16 cellular contexts compared by ENCODE assay signal in genomic region chr2:217950401-217950871, GRCh38. TPM values are rescaled to one million over a fixed set of nuclear protein-coding genes. Genes with fewer than 3 reads are reported as not detected.
DNase-seq lines count a peak whose midpoint lies in the region; ATAC-seq, FAIRE-seq and TF ChIP-seq lines count a peak whose summit lies in the region.
"Had no signal": no experiment of that assay in that cellular context is flagged by ENCODE, and none has a peak within 500 bp of the region (broad histone marks: within the 10 kb centered on the region; RNA-seq: fewer than 3 reads in every experiment).

No MANE protein-coding gene starts in this region.

- H3K9ac ChIP-seq in H1 (replicated peaks in 1 of 4; ENCODE audit: extremely low read depth in 1 of 4, low read depth in 3 of 4, low read length in 3 of 4), result no peak overlapping the region
- H3K9ac ChIP-seq: BLaER1 treated with 17β-estradiol and CSF1 and Interleukin-3, amounts not matched to agents 10 nM and 100 nM; parathyroid adenoma had no signal

- peaks cover 0 to 2% of the 10 kb centered on the region in 2 experiments for H4K20me1 ChIP-seq in H1 (replicated peaks in 1 of 2; ENCODE audit: control insufficient read depth in 1 of 2, insufficient read depth in 2 of 2, low read length in 2 of 2)

- no peak overlapping the region for H3K27ac Mint-ChIP-seq in activated T-helper 1 cell treated with anti-CD3 and anti-CD28 coated beads, Interleukin-12 subunit alpha, Interleukin-12 subunit beta, Interleukin-2, Interleukin-4 antibody, amounts not matched to agents 30 ng/mL and 10 ng/mL and 1 ng/mL, durations not matched to agents 14 hours and 24 hours and 36 hours
- H3K27ac Mint-ChIP-seq: T-helper 1 cell treated with Interleukin-12 subunit alpha and Interleukin-12 subunit beta and Interleukin-4 antibody, amounts not matched to agents 30 μg/mL and 1 μg/mL, for 36 hours had no signal

- H4K8ac ChIP-seq in H1 (ENCODE audit: extremely low read depth, insufficient read depth, low read length), result 0 out of 2 replicates have a peak overlapping the region, but pooled peaks have one; percentile 29

- H3K27me3 ChIP-seq in H1 (replicated peaks in 1 of 4; ENCODE audit: control insufficient read depth in 3 of 4, extremely low read depth in 1 of 4, insufficient read depth in 3 of 4, low read length in 3 of 4) (peaks cover 0 to 3% (median 0%) of the 10 kb centered on the region in 4 experiments; a peak in 1 of 7 replicates), right atrium auricular region (no peaks in the 10 kb centered on the region), prostate gland (replicated peaks; ENCODE audit: insufficient read depth) (no peaks in the 10 kb centered on the region), upper lobe of left lung (no peaks in the 10 kb centered on the region)
- H3K27me3 ChIP-seq: BLaER1 treated with 17β-estradiol and CSF1 and Interleukin-3, amounts not matched to agents 10 nM and 100 nM; MG63 had no signal

- no peaks in the 10 kb centered on the region; the same call in 1 of the 2 replicates for H3K23me2 ChIP-seq in H1 (ENCODE audit: low read depth, low read length)

- intact Hi-C loops in prostate gland (cut with DNase I), result no loop called here
- intact Hi-C loops in activated T-helper 1 cell treated with anti-CD3 and anti-CD28 coated beads, Interleukin-12 subunit alpha, Interleukin-12 subunit beta, Interleukin-2, Interleukin-4 antibody, amounts not matched to agents 30 ng/mL and 10 ng/mL and 1 ng/mL, durations not matched to agents 14 hours and 24 hours and 36 hours (cut with micrococcal nuclease), result no loop called here

- TF ChIP-seq CTCF in H1 (IDR thresholded peaks at IDR 0.05; ENCODE audit: control extremely low read depth in 1 of 3, insufficient read depth in 1 of 3, low read depth in 1 of 3, low read length in 3 of 3) (no peak), right atrium auricular region (IDR thresholded peaks at IDR 0.05) (no peak), prostate gland (IDR thresholded peaks at IDR 0.05) (no peak), upper lobe of left lung (IDR thresholded peaks at IDR 0.05) (no peak)

- H3K9me3 ChIP-seq in H1 (ENCODE audit: insufficient read depth in 2 of 2, low read depth in 1 of 2, low read length in 1 of 2), result no peaks in the 10 kb centered on the region
- H3K9me3 ChIP-seq in right atrium auricular region, result no peaks in the 10 kb centered on the region
- no peaks in the 10 kb centered on the region for H3K9me3 ChIP-seq in prostate gland
- H3K9me3 ChIP-seq in upper lobe of left lung, result no peaks in the 10 kb centered on the region
- H3K9me3 ChIP-seq: BLaER1 treated with 17β-estradiol and CSF1 and Interleukin-3, amounts not matched to agents 10 nM and 100 nM; MG63 had no signal

- H3K27ac ChIP-seq in H1 (ENCODE audit: low read depth, low read length), result no peak overlapping the region
- H3K27ac ChIP-seq in right atrium auricular region, result peak overlapping the region; percentile 11 to 87
- H3K27ac ChIP-seq in prostate gland, result peak overlapping the region; percentile 72 to 84
- H3K27ac ChIP-seq in upper lobe of left lung, result peak overlapping the region in 3 of 4 donors; percentile 70 to 80 (median 73)
- H3K27ac ChIP-seq: BLaER1 treated with 17β-estradiol and CSF1 and Interleukin-3, amounts not matched to agents 10 nM and 100 nM; epithelial cell of prostate; parathyroid adenoma had no signal

- H2BK20ac ChIP-seq in H1 (ENCODE audit: low read length), result no peak overlapping the region

- no peak overlapping the region for H4K5ac ChIP-seq in H1 (ENCODE audit: insufficient read length, low read depth, low read length)

- no peak overlapping the region for H3K4me3 Mint-ChIP-seq in activated T-helper 1 cell treated with anti-CD3 and anti-CD28 coated beads, Interleukin-12 subunit alpha, Interleukin-12 subunit beta, Interleukin-2, Interleukin-4 antibody, amounts not matched to agents 30 ng/mL and 10 ng/mL and 1 ng/mL, durations not matched to agents 14 hours and 24 hours and 36 hours
- H3K4me3 Mint-ChIP-seq: T-helper 1 cell treated with Interleukin-12 subunit alpha and Interleukin-12 subunit beta and Interleukin-4 antibody, amounts not matched to agents 30 μg/mL and 1 μg/mL, for 36 hours had no signal

- H3K4me2 ChIP-seq in H1 (ENCODE audit: insufficient read depth in 1 of 2, low read depth in 2 of 2, low read length in 2 of 2), result no peak overlapping the region

- DNase-seq in H1 (ENCODE audit: low read depth in 1 of 2, low spot score in 2 of 2) (no peak), right atrium auricular region (ENCODE audit: low spot score) (no peak), prostate gland (ENCODE audit: low spot score) (no peak), upper lobe of left lung (no peak), HPDE6-E6E7 (ENCODE audit: extremely low spot score) (no peak), hypothalamus (lab: John Stamatoyannopoulos, UW) (no peak)
- DNase-seq in activated T-helper 1 cell treated with anti-CD3 and anti-CD28 coated beads, Interleukin-12 subunit alpha, Interleukin-12 subunit beta, Interleukin-2, Interleukin-4 antibody, amounts not matched to agents 30 ng/mL and 10 ng/mL and 1 ng/mL, durations not matched to agents 14 hours and 24 hours and 36 hours (ENCODE audit: low spot score), result no peak
- DNase-seq: activated naive CD4-positive, alpha-beta T cell; DMS53; NCI-H1694 treated with DMSO at 0.1 percent for 48 hours; NCI-H345 had no signal

- no peaks in the 10 kb centered on the region for H3K36me3 ChIP-seq in H1 (ENCODE audit: control insufficient read depth in 2 of 4, insufficient read depth in 4 of 4, low read length in 3 of 4)
- H3K36me3 ChIP-seq in right atrium auricular region, result no peaks in the 10 kb centered on the region
- H3K36me3 ChIP-seq in prostate gland, result no peaks in the 10 kb centered on the region
- no peaks in the 10 kb centered on the region for H3K36me3 ChIP-seq in upper lobe of left lung

- CTCF ChIA-PET in H1 (lab: Charles Lee; ENCODE audit: partially characterized antibody), result interaction anchor here (0.7 to 22.2 kb wide), 20 partner anchors 10 to 165 kb away, joined by 3 to 480 read pairs (median 6); no protein-coding TSS in a partner anchor

- peak in 1 of 2 donors; percentile 42 for ATAC-seq in upper lobe of left lung (ENCODE audit: low FRiP score in 2 of 2)

- H3K4ac ChIP-seq in H1 (replicated peaks; ENCODE audit: insufficient read length, low read depth, low read length), result no peak overlapping the region

- no peaks in the 10 kb centered on the region for H3K79me2 ChIP-seq in H1 (ENCODE audit: control insufficient read depth in 1 of 2, insufficient read depth in 2 of 2, low read length in 2 of 2)

- no peak overlapping the region for H3K18ac ChIP-seq in H1 (ENCODE audit: extremely low read depth, low read length)

- H3K23ac ChIP-seq in H1 (ENCODE audit: insufficient read length), result no peak overlapping the region

- H3K4me1 Mint-ChIP-seq in activated T-helper 1 cell treated with anti-CD3 and anti-CD28 coated beads, Interleukin-12 subunit alpha, Interleukin-12 subunit beta, Interleukin-2, Interleukin-4 antibody, amounts not matched to agents 30 ng/mL and 10 ng/mL and 1 ng/mL, durations not matched to agents 14 hours and 24 hours and 36 hours (ENCODE audit: low read depth), result no peaks in the 10 kb centered on the region

- H2AK5ac ChIP-seq in H1 (ENCODE audit: low read depth, low read length), result no peak overlapping the region

- H3K4me1 ChIP-seq in H1 (replicated peaks in 1 of 4; ENCODE audit: control insufficient read depth in 3 of 4, insufficient read depth in 4 of 4, low read length in 3 of 4), result peaks cover 2 to 16% (median 5%) of the 10 kb centered on the region in 4 experiments; a peak in 6 of 7 replicates
- peaks cover 0 to 97% of the 10 kb centered on the region in 2 donors for H3K4me1 ChIP-seq in right atrium auricular region
- H3K4me1 ChIP-seq in prostate gland (replicated peaks), result peaks cover 14% of the 10 kb centered on the region
- peaks cover 50 to 74% (median 65%) of the 10 kb centered on the region in 4 donors for H3K4me1 ChIP-seq in upper lobe of left lung

- H2BK15ac ChIP-seq in H1 (ENCODE audit: low read length), result no peak overlapping the region

- no peaks in the 10 kb centered on the region for H3K36me3 Mint-ChIP-seq in activated T-helper 1 cell treated with anti-CD3 and anti-CD28 coated beads, Interleukin-12 subunit alpha, Interleukin-12 subunit beta, Interleukin-2, Interleukin-4 antibody, amounts not matched to agents 30 ng/mL and 10 ng/mL and 1 ng/mL, durations not matched to agents 14 hours and 24 hours and 36 hours (ENCODE audit: low read depth)

- H3K56ac ChIP-seq in H1 (replicated peaks; ENCODE audit: insufficient read length, low read depth, low read length), result no peak overlapping the region

- FAIRE-seq in H1 (lab: Jason Lieb, UNC), result no peak

- peak overlapping the region; percentile 38 for H4K91ac ChIP-seq in H1 (replicated peaks; ENCODE audit: insufficient read length, low read length)

- POLR2A ChIA-PET in H1 (lab: Charles Lee; ENCODE audit: partially characterized antibody), result interaction anchor here (0.7 to 3.3 kb wide), 3 partner anchors 11 to 15 kb away, joined by 3 to 9 read pairs (median 6); no protein-coding TSS in a partner anchor

- no peak overlapping the region for H2BK5ac ChIP-seq in H1 (ENCODE audit: low read depth, low read length)

- H3K27me3 Mint-ChIP-seq in activated T-helper 1 cell treated with anti-CD3 and anti-CD28 coated beads, Interleukin-12 subunit alpha, Interleukin-12 subunit beta, Interleukin-2, Interleukin-4 antibody, amounts not matched to agents 30 ng/mL and 10 ng/mL and 1 ng/mL, durations not matched to agents 14 hours and 24 hours and 36 hours (ENCODE audit: insufficient read depth), result peaks cover 4% of the 10 kb centered on the region

- no peaks in the 10 kb centered on the region for H3K9me3 Mint-ChIP-seq in activated T-helper 1 cell treated with anti-CD3 and anti-CD28 coated beads, Interleukin-12 subunit alpha, Interleukin-12 subunit beta, Interleukin-2, Interleukin-4 antibody, amounts not matched to agents 30 ng/mL and 10 ng/mL and 1 ng/mL, durations not matched to agents 14 hours and 24 hours and 36 hours
- H3K9me3 Mint-ChIP-seq: T-helper 1 cell treated with Interleukin-12 subunit alpha and Interleukin-12 subunit beta and Interleukin-4 antibody, amounts not matched to agents 30 μg/mL and 1 μg/mL, for 36 hours had no signal

- no peak overlapping the region for H2AFZ ChIP-seq in H1 (ENCODE audit: low read length)
- H2AFZ ChIP-seq: parathyroid adenoma had no signal

- WGBS in H1 (ENCODE audit: extremely low coverage in 1 of 2, insufficient coverage in 1 of 2, insufficient read length in 1 of 2, insufficient replicate concordance in 2 of 2, low coverage in 1 of 2, low lambda C conversion rate in 2 of 2, missing lambda C conversion rate in 1 of 2), 2 experiments, result 80% methylated on average over 9 of the region's 10 CpGs; no CpG with 5 or more reads in 1 of the 2 experiments
- WGBS in prostate gland, result 64% methylated on average over 10 of the region's 10 CpGs
- 79 to 80% methylated on average over 9 to 10 of the region's 10 CpGs for WGBS in upper lobe of left lung, 2 donors

- TF ChIP-seq RAD21 in H1 (IDR thresholded peaks at IDR 0.05 in 1 of 2, conservative IDR thresholded peaks at IDR 0.05 in 1 of 2; ENCODE audit: low read depth in 2 of 2, low read length in 2 of 2), result no peak

- TF ChIP-seq POLR2A in H1 (IDR thresholded peaks at IDR 0.05; ENCODE audit: control extremely low read depth in 1 of 2, low read depth in 2 of 2, low read length in 2 of 2) (no peak), prostate gland (IDR thresholded peaks at IDR 0.05) (no peak), upper lobe of left lung (IDR thresholded peaks at IDR 0.05) (no peak)

- no peak overlapping the region for H2BK120ac ChIP-seq in H1 (replicated peaks; ENCODE audit: low read depth, low read length)

- H3K4me3 ChIP-seq in H1 (ENCODE audit: extremely low read depth in 1 of 4, insufficient read depth in 2 of 4, low read depth in 3 of 4, low read length in 4 of 4) (no peak overlapping the region), right atrium auricular region (no peak overlapping the region), prostate gland (no peak overlapping the region), upper lobe of left lung (no peak overlapping the region)
- H3K4me3 ChIP-seq: BLaER1 treated with 17β-estradiol and CSF1 and Interleukin-3, amounts not matched to agents 10 nM and 100 nM; MG63 had no signal

- no peak for TF ChIP-seq EP300 in H1 (IDR thresholded peaks at IDR 0.05; ENCODE audit: borderline replicate concordance in 1 of 2, low read depth in 2 of 2, low read length in 2 of 2)
- TF ChIP-seq EP300 in upper lobe of left lung (IDR thresholded peaks at IDR 0.05), result no peak

- no peak overlapping the region for H2BK12ac ChIP-seq in H1 (ENCODE audit: low read depth, low read length)

- H3K14ac ChIP-seq in H1 (ENCODE audit: insufficient read length), result no peak overlapping the region

- no peaks in the 10 kb centered on the region; the same call in 1 of the 2 replicates for H3K79me1 ChIP-seq in H1 (ENCODE audit: low read depth, low read length)

RNA-seq across cellular contexts. Expression of gene TNS1, which starts 52.4 kb away (rescaled TPM):
- total RNA-seq in H1 (2021; fragmentation: NEBNext Ultra II Directional; extraction: Animal tissue kit (Norgen Biotek cat#: 25700)), result 4.8 and 5.1 TPM in 2 replicates
- 1.5 and 1.9 TPM in 2 replicates for polyA plus RNA-seq in H1 (2011; rRNA removed)
- polyA plus RNA-seq in H1 (2011; cell fraction: cytosol; rRNA removed), result 1.3 TPM
- polyA plus RNA-seq in H1 (2011; cell fraction: nucleus; rRNA removed), result 7.3 TPM
- polyA plus RNA-seq in H1 (2012, experiment 1 of 2), result 2.0 to 2.7 TPM (median 2.3 TPM) in 4 replicates
- 1.1 TPM for polyA plus RNA-seq in H1 (2012, experiment 2 of 2)
- 1.9 TPM for polyA plus RNA-seq in H1 (2013, experiment 1 of 2)
- 2.0 TPM for polyA plus RNA-seq in H1 (2013, experiment 2 of 2)
- polyA minus RNA-seq in H1 (2011; rRNA and poly(A)+ RNA removed), result 11.6 and 19.6 TPM in 2 replicates
- polyA minus RNA-seq in H1 (2011; cell fraction: cytosol; rRNA and poly(A)+ RNA removed), result 4.1 TPM
- polyA minus RNA-seq in H1 (2011; cell fraction: nucleus; rRNA and poly(A)+ RNA removed), result 15.0 TPM
- total RNA-seq in right atrium auricular region (100 to 1,000 TPM; 393 to 720 TPM), prostate gland (100 to 1,000 TPM; 238 to 659 TPM), upper lobe of left lung (1,000 to 10,000 TPM in 1 of 6 donors, 100 to 1,000 TPM in 5; 325 to 1,095 (median 550) TPM)
- total RNA-seq in activated T-helper 1 cell treated with anti-CD3 and anti-CD28 coated beads, Interleukin-12 subunit alpha, Interleukin-12 subunit beta, Interleukin-2, Interleukin-4 antibody, amounts not matched to agents 30 ng/mL and 10 ng/mL and 1 ng/mL, durations not matched to agents 14 hours and 24 hours and 36 hours, result 0.41 and 1.1 TPM in 2 replicates

Comparison
In these comparisons a context has a peak if more than half of its experiments do, and no peak if none do; other contexts are left out.
1. RNA of gene TNS1, which starts 52.4 kb away (total RNA-seq): 393 to 720 TPM in right atrium auricular region, 238 to 659 TPM in prostate gland and 325 to 1,095 TPM in upper lobe of left lung; 4.8 to 5.1 TPM in H1 and 0.41 to 1.1 TPM in activated T-helper 1 cell treated with anti-CD3 and anti-CD28 coated beads, Interleukin-12 subunit alpha, Interleukin-12 subunit beta, Interleukin-2, Interleukin-4 antibody, amounts not matched to agents 30 ng/mL and 10 ng/mL and 1 ng/mL, durations not matched to agents 14 hours and 24 hours and 36 hours; every median in the first group is over 10 times any median in the second.